In the genomic region with DNA sequence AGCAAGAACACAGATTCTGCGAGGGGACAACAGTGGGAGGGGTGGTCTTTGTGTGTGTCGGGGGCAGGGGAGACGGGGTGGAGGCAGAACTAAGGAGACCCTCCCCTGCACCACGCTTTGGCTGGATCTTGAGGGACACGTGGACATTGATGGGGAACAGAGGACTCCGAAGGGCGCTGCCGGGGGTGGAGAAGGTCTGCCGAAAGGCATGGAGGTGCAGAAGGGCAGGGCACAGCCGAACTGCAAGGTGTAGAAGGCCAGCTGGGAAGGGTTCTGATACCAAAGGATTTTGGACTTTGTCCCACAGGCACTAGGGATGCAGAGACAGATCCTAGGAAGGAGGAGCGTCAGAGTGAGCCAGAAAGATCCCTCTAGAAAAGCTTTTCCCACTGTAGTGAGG, we compare ENCODE assay signal across 23 cellular contexts.
"Had no signal": no experiment of that assay in that cellular context is flagged by ENCODE, and none has a peak within 500 bp of the region (broad histone marks: within the 10 kb centered on the region; RNA-seq: fewer than 3 reads in every experiment).

No MANE protein-coding gene starts in this region.

- H3K4me1 ChIP-seq: left ventricle myocardium inferior, prostate gland, right atrium auricular region, tibial nerve, uterus had no signal

- DNase-seq: dorsolateral prefrontal cortex; effector CD4-positive, alpha-beta T cell; hypothalamus; immature natural killer cell; islet precursor cell; kidney glomerular epithelial cell; left colon; left ventricle myocardium inferior; mucosa of descending colon; naive B cell; nucleus accumbens; small intestine; stimulated activated CD4-positive, alpha-beta T cell treated with anti-CD3 and anti-CD28 coated beads, Interleukin-15, amount 100 ng/mL, for 24 hours; stimulated activated CD4-positive, alpha-beta T cell treated with anti-CD3 and anti-CD28 coated beads, Interleukin-2, amount 100 ng/mL, for 48 hours; stimulated activated naive B cell treated with anti-CD40 and anti-IgM and Interleukin-4, amounts not matched to agents 10 μg/mL and 1 μg/mL and 100 μg/mL, for 72 hours; upper lobe of left lung; uterus had no signal

- H3K4me3 ChIP-seq: dorsolateral prefrontal cortex, left ventricle myocardium inferior, lung, mucosa of descending colon, prostate gland, right atrium auricular region, thoracic aorta, tibial nerve, upper lobe of left lung, uterus had no signal

- H3K27me3 ChIP-seq: dorsolateral prefrontal cortex, right atrium auricular region, upper lobe of left lung, uterus had no signal

- H3K9me3 ChIP-seq: left ventricle myocardium inferior, mucosa of descending colon, prostate gland, right atrium auricular region, thoracic aorta, tibial nerve, upper lobe of left lung, uterus had no signal

- H3K36me3 ChIP-seq: left ventricle myocardium inferior, prostate gland, right atrium auricular region, thoracic aorta, tibial nerve, upper lobe of left lung, uterus had no signal

- ATAC-seq: left colon; mucosa of descending colon; natural killer cell treated with Interleukin-12 subunit alpha and Interleukin-12 subunit beta and Interleukin-15 and Interleukin-18, amount 100 ng/mL, for 72 hours; stimulated activated naive B cell treated with anti-CD40 and anti-IgM and Interleukin-4, amounts not matched to agents 10 μg/mL and 1 μg/mL and 100 μg/mL, for 72 hours had no signal

- H3K27ac ChIP-seq: dorsolateral prefrontal cortex, left ventricle myocardium inferior, prostate gland, right atrium auricular region, thoracic aorta, tibial nerve, upper lobe of left lung, uterus had no signal
